Comparison of ENCODE assay signal across 23 cellular contexts in the genomic region with DNA sequence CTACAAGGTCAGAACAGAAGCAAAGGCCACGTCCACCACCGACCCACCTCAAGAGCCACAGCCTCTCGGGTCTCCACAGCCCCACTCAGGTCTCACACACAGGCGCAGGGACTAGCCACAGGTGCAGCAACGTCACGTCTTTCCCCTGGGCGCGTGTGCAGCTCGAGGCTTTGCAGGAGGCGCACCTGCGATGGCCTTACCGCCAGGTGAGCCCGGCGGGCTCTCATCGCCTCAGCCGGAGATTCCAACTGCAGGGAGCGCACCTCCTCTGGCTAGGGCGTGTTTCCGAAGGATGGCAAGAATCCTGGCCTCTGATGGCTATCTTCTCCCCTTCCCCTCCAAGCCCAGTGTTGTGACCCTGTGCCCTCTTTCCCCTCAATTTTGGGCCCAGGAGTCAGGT. TPM values are rescaled to one million over a fixed set of nuclear protein-coding genes. Genes with fewer than 3 reads are reported as not detected.
DNase-seq lines count a peak whose midpoint lies in the region; ATAC-seq, FAIRE-seq and TF ChIP-seq lines count a peak whose summit lies in the region.
"Had no signal": no experiment of that assay in that cellular context is flagged by ENCODE, and none has a peak within 500 bp of the region (broad histone marks: within the 10 kb centered on the region; RNA-seq: fewer than 3 reads in every experiment).

Gene HIGD1C, plus strand, starts transcription at position 35 of the 400 bp plus-strand sequence. CDS start 1,455 bp downstream, outside the sequence.

- 89% methylated on average over 19 of the region's 19 CpGs; no CpG with 5 or more reads in 1 of the 2 experiments for WGBS in H1 (ENCODE audit: extremely low coverage in 1 of 2, insufficient coverage in 1 of 2, insufficient read length in 1 of 2, insufficient replicate concordance in 2 of 2, low coverage in 1 of 2, low lambda C conversion rate in 2 of 2, missing lambda C conversion rate in 1 of 2), 2 experiments

- no peak within 1 kb of the TSS for H2BK20ac ChIP-seq in H1 (ENCODE audit: low read length)

- no peak for ATAC-seq in GM21381 (IDR thresholded peaks at IDR 0.05; ENCODE audit: unreplicated experiment)
- ATAC-seq in mucosa of descending colon = no peak

- no peak for DNase-seq in AG04450 (ENCODE audit: low read depth, low spot score)
- DNase-seq in H7 = peak; percentile 36
- no peak for DNase-seq in H1 (ENCODE audit: low read depth in 1 of 2, low spot score in 2 of 2)
- DNase-seq in stimulated activated CD4-positive, alpha-beta T cell treated with anti-CD3 and anti-CD28 coated beads, Interleukin-2, amount 100 ng/mL, for 48 hours = no peak
- no peak for DNase-seq in NCI-H2081 treated with DMSO at 0.1 percent for 48 hours (lab: John Stamatoyannopoulos, UW)
- no peak for DNase-seq in mucosa of descending colon
- DNase-seq: AML-193; C1 segment of cervical spinal cord; Calu3; CD4-positive, alpha-beta memory T cell; DMS79 treated with DMSO at 0.1 percent for 48 hours; GF-D8; HFFc6 had no signal

- no peak within 1 kb of the TSS; the same call in 1 of the 2 replicates for H2AFZ ChIP-seq in H1 (ENCODE audit: low read length)

- TF ChIP-seq EP300 in H1 (IDR thresholded peaks at IDR 0.05; ENCODE audit: borderline replicate concordance in 1 of 2, low read depth in 2 of 2, low read length in 2 of 2) = no peak

- no peaks in the 10 kb centered on the region for H3K36me3 ChIP-seq in H7 (replicated peaks; ENCODE audit: control insufficient read depth, insufficient read depth, low read length)
- no peaks in the 10 kb centered on the region for H3K36me3 ChIP-seq in H1 (ENCODE audit: control insufficient read depth in 2 of 4, insufficient read depth in 4 of 4, low read length in 3 of 4)
- H3K36me3 ChIP-seq in neutrophil = no peaks in the 10 kb centered on the region
- H3K36me3 ChIP-seq in mucosa of descending colon (ENCODE audit: low read depth) = no peaks in the 10 kb centered on the region
- H3K36me3 ChIP-seq: HAP-1 had no signal

- H3K56ac ChIP-seq in H1 (replicated peaks; ENCODE audit: insufficient read length, low read depth, low read length) = no peak within 1 kb of the TSS

- no peak within 1 kb of the TSS for H3K4me2 ChIP-seq in H1 (ENCODE audit: insufficient read depth in 1 of 2, low read depth in 2 of 2, low read length in 2 of 2)

- no peak within 1 kb of the TSS for H4K8ac ChIP-seq in H1 (ENCODE audit: extremely low read depth, insufficient read depth, low read length)

- H3K79me2 ChIP-seq in H1 (ENCODE audit: control insufficient read depth in 1 of 2, insufficient read depth in 2 of 2, low read length in 2 of 2) = no peaks in the 10 kb centered on the region

- no peak within 1 kb of the TSS for H3K18ac ChIP-seq in H1 (ENCODE audit: extremely low read depth, low read length)

- H3K27ac ChIP-seq in AG04450 (ENCODE audit: low read depth, low read length) = peak within 1 kb of the TSS; percentile 39
- H3K27ac ChIP-seq in H1 (ENCODE audit: low read depth, low read length) = no peak within 1 kb of the TSS
- peak within 1 kb of the TSS; percentile 66 for H3K27ac ChIP-seq in neutrophil
- H3K27ac ChIP-seq: 22Rv1 had no signal

- H3K4me1 ChIP-seq in H1 (replicated peaks in 1 of 4; ENCODE audit: control insufficient read depth in 3 of 4, insufficient read depth in 4 of 4, low read length in 3 of 4) (peaks cover 0 to 3% (median 0%) of the 10 kb centered on the region in 4 experiments; a peak in 1 of 7 replicates), neutrophil (ENCODE audit: control insufficient read depth in 1 of 2, insufficient read depth in 1 of 2, low read depth in 1 of 2, low read length in 1 of 2) (peaks cover 20 to 34% of the 10 kb centered on the region in 2 experiments), mucosa of descending colon (ENCODE audit: low read depth) (no peaks in the 10 kb centered on the region)
- H3K4me1 ChIP-seq: HAP-1 had no signal

- no peak within 1 kb of the TSS for H2BK5ac ChIP-seq in H1 (ENCODE audit: low read depth, low read length)

- no peaks in the 10 kb centered on the region for H4K20me1 ChIP-seq in H1 (replicated peaks in 1 of 2; ENCODE audit: control insufficient read depth in 1 of 2, insufficient read depth in 2 of 2, low read length in 2 of 2)

- TF ChIP-seq CTCF in AG04450 (IDR thresholded peaks at IDR 0.05; ENCODE audit: low read depth, low read length) (no peak), H1 (IDR thresholded peaks at IDR 0.05; ENCODE audit: control extremely low read depth in 1 of 3, insufficient read depth in 1 of 3, low read depth in 1 of 3, low read length in 3 of 3) (no peak), neutrophil (IDR thresholded peaks at IDR 0.05) (no peak), mucosa of descending colon (IDR thresholded peaks at IDR 0.05) (no peak)

- CTCF ChIA-PET in AG04450 (lab: Charles Lee) (no interaction called here), H1 (lab: Charles Lee; ENCODE audit: partially characterized antibody) (interaction anchor here (0.8 to 0.9 kb wide), 2 partner anchors 127 to 365 kb away, joined by 3 read pairs; no protein-coding TSS in a partner anchor)

- no peak within 1 kb of the TSS for H3K9ac ChIP-seq in H1 (replicated peaks in 1 of 4; ENCODE audit: extremely low read depth in 1 of 4, low read depth in 3 of 4, low read length in 3 of 4)

- no peaks in the 10 kb centered on the region for H3K23me2 ChIP-seq in H1 (ENCODE audit: low read depth, low read length)

- H2BK120ac ChIP-seq in H1 (replicated peaks; ENCODE audit: low read depth, low read length) = no peak within 1 kb of the TSS

- H3K79me1 ChIP-seq in H1 (ENCODE audit: low read depth, low read length) = no peaks in the 10 kb centered on the region

- H2BK15ac ChIP-seq in H1 (ENCODE audit: low read length) = 0 out of 2 replicates have a peak within 1 kb of the TSS, but pooled peaks have one; percentile 22

- no peak within 1 kb of the TSS for H4K5ac ChIP-seq in H1 (ENCODE audit: insufficient read length, low read depth, low read length)

- no peak for TF ChIP-seq POLR2A in H1 (IDR thresholded peaks at IDR 0.05; ENCODE audit: control extremely low read depth in 1 of 2, low read depth in 2 of 2, low read length in 2 of 2)

- intact Hi-C loops in mucosa of descending colon (cut with DNase I, micrococcal nuclease) = no loop called here

- no peak within 1 kb of the TSS for H2AK5ac ChIP-seq in H1 (ENCODE audit: low read depth, low read length)

- no peak for TF ChIP-seq RAD21 in H1 (IDR thresholded peaks at IDR 0.05 in 1 of 2, conservative IDR thresholded peaks at IDR 0.05 in 1 of 2; ENCODE audit: low read depth in 2 of 2, low read length in 2 of 2)

- H3K4me3 ChIP-seq in AG04450 (ENCODE audit: low read depth, low read length) (no peak within 1 kb of the TSS), H7 (ENCODE audit: insufficient read depth, low read depth, low read length) (no peak within 1 kb of the TSS), H1 (ENCODE audit: extremely low read depth in 1 of 4, insufficient read depth in 2 of 4, low read depth in 3 of 4, low read length in 4 of 4) (no peak within 1 kb of the TSS), neutrophil (ENCODE audit: low read depth in 1 of 2, low read length in 1 of 2) (no peak within 1 kb of the TSS), mucosa of descending colon (no peak within 1 kb of the TSS)
- H3K4me3 ChIP-seq: HAP-1 had no signal

- H3K9me3 ChIP-seq in AG04450 (ENCODE audit: control insufficient read depth, insufficient read depth, low read length) (no peaks in the 10 kb centered on the region; the same call in 1 of the 2 replicates), H1 (ENCODE audit: insufficient read depth in 2 of 2, low read depth in 1 of 2, low read length in 1 of 2) (no peaks in the 10 kb centered on the region), neutrophil (no peaks in the 10 kb centered on the region), mucosa of descending colon (no peaks in the 10 kb centered on the region)

- peak within 1 kb of the TSS; percentile 35; the same call in 1 of the 2 replicates for H2BK12ac ChIP-seq in H1 (ENCODE audit: low read depth, low read length)

- no peak within 1 kb of the TSS for H3K23ac ChIP-seq in H1 (ENCODE audit: insufficient read length)

- H3K4ac ChIP-seq in H1 (replicated peaks; ENCODE audit: insufficient read length, low read depth, low read length) = no peak within 1 kb of the TSS

- POLR2A ChIA-PET in AG04450 (lab: Yijun Ruan, JAX) = no interaction called here
- POLR2A ChIA-PET in H1 (lab: Charles Lee; ENCODE audit: partially characterized antibody) = no interaction called here

- no peak within 1 kb of the TSS for H4K91ac ChIP-seq in H1 (replicated peaks; ENCODE audit: insufficient read length, low read length)

- FAIRE-seq in H1 (lab: Jason Lieb, UNC) = no peak
- FAIRE-seq: A204.1, GM12892 had no signal

- no peaks in the 10 kb centered on the region for H3K27me3 ChIP-seq in AG04450 (ENCODE audit: control insufficient read depth, insufficient read depth, low read length)
- no peaks in the 10 kb centered on the region for H3K27me3 ChIP-seq in H7 (ENCODE audit: control insufficient read depth, insufficient read depth, low read length)
- H3K27me3 ChIP-seq in H1 (replicated peaks in 1 of 4; ENCODE audit: control insufficient read depth in 3 of 4, extremely low read depth in 1 of 4, insufficient read depth in 3 of 4, low read length in 3 of 4) = no peaks in the 10 kb centered on the region
- no peaks in the 10 kb centered on the region for H3K27me3 ChIP-seq in neutrophil

- no peak within 1 kb of the TSS for H3K14ac ChIP-seq in H1 (ENCODE audit: insufficient read length)

TF ChIP-seq in H1, 55 proteins besides CTCF, POLR2A, EP300 and RAD21 (continues in another document):
- no peak for TF ChIP-seq SAP30 (IDR thresholded peaks at IDR 0.05; ENCODE audit: insufficient read depth, insufficient replicate concordance, low read length)
- TF ChIP-seq KDM4A (IDR thresholded peaks at IDR 0.05; ENCODE audit: low read depth, low read length, severe bottlenecking) = no peak
- TF ChIP-seq SUZ12 (IDR thresholded peaks at IDR 0.05; ENCODE audit: low read length) = no peak
- no peak for TF ChIP-seq ASH2L (IDR thresholded peaks at IDR 0.05; ENCODE audit: low read length)
- no peak for TF ChIP-seq YY1 (IDR thresholded peaks at IDR 0.05; ENCODE audit: low read depth, low read length)
- no peak for TF ChIP-seq SRF (IDR thresholded peaks at IDR 0.05; ENCODE audit: low read depth, low read length)
- TF ChIP-seq NRF1 (IDR thresholded peaks at IDR 0.05; ENCODE audit: low read depth, low read length) = no peak

RNA-seq across cellular contexts. Expression of gene HIGD1C, which starts in this region (rescaled TPM):
- polyA plus RNA-seq in AG04450 (2011; rRNA removed) (not detected in 2 replicates), H1 (2011; rRNA removed) (not detected in 2 replicates)
- polyA minus RNA-seq in AG04450 (2011; rRNA and poly(A)+ RNA removed) = not detected in 2 replicates
- not detected in 2 replicates for total RNA-seq in H7 (2014; rRNA removed; shearing (Covaris generic))
- not detected in 2 replicates for total RNA-seq in H1 (2021; fragmentation: NEBNext Ultra II Directional; extraction: Animal tissue kit (Norgen Biotek cat#: 25700))
- polyA plus RNA-seq in H1 (2011; cell fraction: cytosol; rRNA removed) = not detected
- polyA plus RNA-seq in H1 (2011; cell fraction: nucleus; rRNA removed) = not detected
- polyA plus RNA-seq in H1 (2012, experiment 1 of 2) = not detected in 4 replicates
- not detected for polyA plus RNA-seq in H1 (2012, experiment 2 of 2)
- polyA plus RNA-seq in H1 (2013, experiment 1 of 2) = not detected
- not detected for polyA plus RNA-seq in H1 (2013, experiment 2 of 2)
- polyA minus RNA-seq in H1 (2011; rRNA and poly(A)+ RNA removed) = not detected in 2 replicates
- polyA minus RNA-seq in H1 (2011; cell fraction: cytosol; rRNA and poly(A)+ RNA removed) = not detected
- not detected for polyA minus RNA-seq in H1 (2011; cell fraction: nucleus; rRNA and poly(A)+ RNA removed)
- total RNA-seq in mucosa of descending colon = not detected
- total RNA-seq: Calu3; CD4-positive, alpha-beta memory T cell; Daoy; G401; H4; HFFc6 had no signal
- polyA plus RNA-seq: BJ; CD4-positive, alpha-beta memory T cell had no signal

Comparison
In these comparisons a context has a peak if more than half of its experiments do, and no peak if none do; other contexts are left out.
1. Peak in DNase-seq in H7; RNA of the gene not detected or under 1 TPM.